Comparison of ENCODE assay signal across 1 cellular context in genomic region chr11:13276852-13277718, GRCh38.
TF ChIP-seq lines count a peak whose summit lies in the region.

No MANE protein-coding gene starts in this region.

TF ChIP-seq in HepG2, 621 proteins besides CTCF, POLR2A, EP300 and RAD21 (continued from another document and continues in another):
- no peak for TF ChIP-seq SRSF4 (IDR thresholded peaks at IDR 0.05; ENCODE audit: low read depth, low read length, poor library complexity, severe bottlenecking)
- peak; percentile 52; the same call in 1 of the 2 replicates for TF ChIP-seq RBFOX2 (IDR thresholded peaks at IDR 0.05; ENCODE audit: low read depth, low read length)
- no peak for TF ChIP-seq PAXIP1 (CRISPR knock-in tag; conservative IDR thresholded peaks at IDR 0.05)
- TF ChIP-seq FOXK1 (CRISPR knock-in tag; IDR thresholded peaks at IDR 0.05; ENCODE audit: borderline replicate concordance, low read depth), result 0 out of 2 replicates have a peak, but pooled peaks have one; percentile 26
- TF ChIP-seq ZNF709 (CRISPR knock-in tag; IDR thresholded peaks at IDR 0.05), result peak; percentile 67; the same call in 1 of the 2 replicates
- peak; percentile 82 for TF ChIP-seq CBX1 (IDR thresholded peaks at IDR 0.05; ENCODE audit: low read depth)
- peak; percentile 45; the same call in 1 of the 2 replicates for TF ChIP-seq KAT8 (CRISPR knock-in tag; IDR thresholded peaks at IDR 0.05)
- peak; percentile 77 for TF ChIP-seq GABPB1 (CRISPR knock-in tag; IDR thresholded peaks at IDR 0.05)
- TF ChIP-seq ZFP91 (CRISPR knock-in tag; IDR thresholded peaks at IDR 0.05; ENCODE audit: borderline replicate concordance), result 0 out of 2 replicates have a peak, but pooled peaks have one; percentile 23
- no peak for TF ChIP-seq CREM (IDR thresholded peaks at IDR 0.05)
- no peak for TF ChIP-seq CREM (CRISPR knock-in tag; IDR thresholded peaks at IDR 0.05)
- peak; percentile 96 for TF ChIP-seq NFYC (CRISPR knock-in tag; IDR thresholded peaks at IDR 0.05)
- peak; percentile 62; the same call in 1 of the 2 replicates for TF ChIP-seq TAF1 (CRISPR knock-in tag; IDR thresholded peaks at IDR 0.05)
- peak; percentile 51; the same call in 1 of the 2 replicates for TF ChIP-seq ZNF563 (CRISPR knock-in tag; IDR thresholded peaks at IDR 0.05)
- no peak for TF ChIP-seq EEA1 (CRISPR knock-in tag; IDR thresholded peaks at IDR 0.05; ENCODE audit: borderline replicate concordance)
- peak; percentile 66 for TF ChIP-seq HDAC1 (CRISPR knock-in tag; IDR thresholded peaks at IDR 0.05)
- TF ChIP-seq ZNF674 (CRISPR knock-in tag; IDR thresholded peaks at IDR 0.05; ENCODE audit: low read depth), result no peak
- TF ChIP-seq ZNF317 (CRISPR knock-in tag; IDR thresholded peaks at IDR 0.05), result 0 out of 2 replicates have a peak, but pooled peaks have one; percentile 19
- peak; percentile 67; the same call in 1 of the 2 replicates for TF ChIP-seq ZNF33A (CRISPR knock-in tag; IDR thresholded peaks at IDR 0.05; ENCODE audit: borderline replicate concordance)
- no peak for TF ChIP-seq SSRP1 (CRISPR knock-in tag; IDR thresholded peaks at IDR 0.05)
- peak; percentile 29; the same call in 1 of the 2 replicates for TF ChIP-seq SPEN (CRISPR knock-in tag; IDR thresholded peaks at IDR 0.05; ENCODE audit: low read depth)
- TF ChIP-seq ZNF503 (CRISPR knock-in tag; IDR thresholded peaks at IDR 0.05), result no peak
- TF ChIP-seq RORA (CRISPR knock-in tag; IDR thresholded peaks at IDR 0.05), result peak; percentile 59; the same call in 1 of the 2 replicates
- no peak for TF ChIP-seq BCL3 (CRISPR knock-in tag; IDR thresholded peaks at IDR 0.05)
- no peak for TF ChIP-seq TCF12 (IDR thresholded peaks at IDR 0.05)
- no peak for TF ChIP-seq TCF12 (CRISPR knock-in tag; IDR thresholded peaks at IDR 0.05)
- no peak for TF ChIP-seq RBM22 (optimal IDR thresholded peaks at IDR 0.05; ENCODE audit: low read length)
- TF ChIP-seq NFYB (CRISPR knock-in tag; IDR thresholded peaks at IDR 0.05), result peak; percentile 94
- TF ChIP-seq DMAP1 (CRISPR knock-in tag; IDR thresholded peaks at IDR 0.05), result 0 out of 2 replicates have a peak, but pooled peaks have one; percentile 27
- TF ChIP-seq RBM39 (IDR thresholded peaks at IDR 0.05; ENCODE audit: low read depth, low read length, poor library complexity, severe bottlenecking), result peak; percentile 58
- TF ChIP-seq POLR2G (IDR thresholded peaks at IDR 0.05; ENCODE audit: low read depth, low read length), result peak; percentile 69
- TF ChIP-seq SUZ12 (IDR thresholded peaks at IDR 0.05; ENCODE audit: low read depth, low read length), result no peak
- no peak for TF ChIP-seq E2F1 (CRISPR knock-in tag; IDR thresholded peaks at IDR 0.05)
- no peak for TF ChIP-seq DDIT3 (CRISPR knock-in tag; IDR thresholded peaks at IDR 0.05)
- TF ChIP-seq KDM5B (CRISPR knock-in tag; IDR thresholded peaks at IDR 0.05; ENCODE audit: borderline replicate concordance), result no peak
- TF ChIP-seq SP4 (CRISPR knock-in tag; IDR thresholded peaks at IDR 0.05), result no peak
- peak; percentile 66; the same call in 1 of the 2 replicates for TF ChIP-seq PHF21A (CRISPR knock-in tag; IDR thresholded peaks at IDR 0.05)
- no peak for TF ChIP-seq ZHX1 (CRISPR knock-in tag; IDR thresholded peaks at IDR 0.05; ENCODE audit: low read depth)
- TF ChIP-seq PHB2 (IDR thresholded peaks at IDR 0.05; ENCODE audit: partially characterized antibody), result no peak
- 0 out of 2 replicates have a peak, but pooled peaks have one; percentile 32 for TF ChIP-seq EED (CRISPR knock-in tag; IDR thresholded peaks at IDR 0.05)
- TF ChIP-seq ZNF607 (CRISPR knock-in tag; IDR thresholded peaks at IDR 0.05; ENCODE audit: borderline replicate concordance), result peak; percentile 84
- TF ChIP-seq ZNF205 (CRISPR knock-in tag; IDR thresholded peaks at IDR 0.05), result no peak
- TF ChIP-seq TEF (CRISPR knock-in tag; IDR thresholded peaks at IDR 0.05), result no peak
- TF ChIP-seq SMAD9 (CRISPR knock-in tag; IDR thresholded peaks at IDR 0.05), result no peak
- TF ChIP-seq ZNF687 (CRISPR knock-in tag; IDR thresholded peaks at IDR 0.05), result peak; percentile 50
- TF ChIP-seq BRF2 (CRISPR knock-in tag; IDR thresholded peaks at IDR 0.05), result 0 out of 2 replicates have a peak, but pooled peaks have one; percentile 16
- no peak for TF ChIP-seq ZNF644 (CRISPR knock-in tag; IDR thresholded peaks at IDR 0.05; ENCODE audit: low read depth)
- TF ChIP-seq ETV5 (CRISPR knock-in tag; IDR thresholded peaks at IDR 0.05; ENCODE audit: borderline replicate concordance), result no peak
